In genomic region chr5:32143991-32144636, GRCh38 we compare ENCODE assay signal across 2 cellular contexts.
TF ChIP-seq lines count a peak whose summit lies in the region.

No MANE protein-coding gene starts in this region.

TF ChIP-seq in HEK293, 187 proteins besides CTCF, POLR2A, EP300 and RAD21 (continued from another document):
- TF ChIP-seq ZNF398 (tag by site-specific recombination; IDR thresholded peaks at IDR 0.05) = no peak

TF ChIP-seq in K562, 482 proteins besides CTCF, POLR2A, EP300 and RAD21 (continued from another document):
- no peak for TF ChIP-seq TAF9B (IDR thresholded peaks at IDR 0.05; ENCODE audit: partially characterized antibody)
- TF ChIP-seq ERF (CRISPR knock-in tag; IDR thresholded peaks at IDR 0.05) = 0 out of 2 replicates have a peak, but pooled peaks have one; percentile 36
TF ChIP-seq in K562: peak in this region for 3.
